Comparison of ENCODE assay signal across 8 cellular contexts in the genomic region with DNA sequence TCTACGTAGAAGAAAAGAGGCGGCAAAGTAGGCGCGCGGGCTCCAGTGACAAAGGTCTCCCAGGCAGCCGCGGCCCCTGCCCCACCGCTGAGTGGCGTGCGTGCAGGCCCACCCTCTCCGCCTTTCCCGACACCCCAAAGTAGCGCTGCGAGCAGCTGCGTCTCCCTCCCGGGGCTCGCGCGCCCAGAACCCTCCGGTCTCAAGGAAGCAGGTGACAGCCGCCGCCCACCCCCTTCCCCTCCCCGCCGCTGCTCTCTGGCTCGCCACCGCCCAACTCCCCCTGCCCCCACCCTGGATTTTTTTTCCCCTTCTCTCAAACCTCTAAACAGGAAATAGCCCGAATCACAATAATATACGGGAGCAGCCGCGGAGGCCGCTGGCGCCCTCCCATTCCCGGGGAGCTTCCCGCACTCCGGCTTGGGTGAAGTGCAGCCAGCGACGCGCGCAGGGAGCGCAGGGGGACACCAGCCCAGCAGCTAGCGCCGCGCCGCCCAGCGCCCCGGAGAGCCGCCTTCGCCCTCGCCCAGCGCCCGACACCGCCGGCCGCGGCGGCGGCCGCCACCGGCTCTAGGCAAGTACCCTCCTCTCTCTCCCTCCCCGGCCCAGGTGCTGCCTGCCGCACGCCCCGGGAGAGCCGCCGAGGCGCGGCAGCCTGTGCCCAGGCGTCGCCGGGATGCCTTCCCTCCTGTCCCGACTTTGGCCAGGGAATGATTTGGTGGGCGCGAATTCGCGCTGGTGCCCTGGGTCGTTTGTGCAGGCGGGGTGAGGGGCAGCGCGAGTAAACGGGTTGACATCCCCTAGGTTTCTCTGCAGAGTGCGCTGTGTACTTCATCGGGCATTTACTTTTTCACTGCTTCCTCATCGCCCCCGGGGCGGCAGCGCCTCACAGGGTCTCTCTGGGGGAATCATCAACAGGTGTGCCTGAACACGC. TPM values are rescaled to one million over a fixed set of nuclear protein-coding genes. Genes with fewer than 3 reads are reported as not detected.
DNase-seq lines count a peak whose midpoint lies in the region; ATAC-seq, FAIRE-seq and TF ChIP-seq lines count a peak whose summit lies in the region.

No MANE protein-coding gene starts in this region.

- peak overlapping the region; percentile 94 for H3K4me3 ChIP-seq in DOHH2 (ENCODE audit: low read length)
- H3K4me3 ChIP-seq in brain microvascular endothelial cell (ENCODE audit: low read depth, low read length), result peak overlapping the region; percentile 74
- peak overlapping the region; percentile 85 to 90 (median 85) for H3K4me3 ChIP-seq in skeletal muscle tissue (ENCODE audit: low read length in 3 of 3)

- peak overlapping the region; percentile 65 to 83 (median 80) for H3K9ac ChIP-seq in skeletal muscle tissue (ENCODE audit: low read depth in 1 of 3, low read length in 3 of 3)

- H3K4me1 ChIP-seq in DOHH2 (ENCODE audit: control insufficient read depth, low read length) (peaks cover 19% of the 10 kb centered on the region), skeletal muscle tissue (ENCODE audit: control insufficient read depth in 3 of 3, insufficient read depth in 3 of 3, low read length in 3 of 3) (peaks cover 9 to 13% (median 13%) of the 10 kb centered on the region in 3 donors)

- no peaks in the 10 kb centered on the region for H4K20me1 ChIP-seq in DOHH2 (ENCODE audit: control insufficient read depth, insufficient read depth, low read depth, low read length)

- no peaks in the 10 kb centered on the region for H3K79me2 ChIP-seq in DOHH2 (ENCODE audit: control insufficient read depth, low read length)

- H3K4me2 ChIP-seq in DOHH2 (ENCODE audit: low read length), result peak overlapping the region; percentile 85

- no peaks in the 10 kb centered on the region for H3K9me2 ChIP-seq in DOHH2 (replicated peaks; ENCODE audit: control insufficient read depth, low read length)

- peak; percentile 46 for TF ChIP-seq CTCF in DOHH2 (IDR thresholded peaks at IDR 0.05; ENCODE audit: low read depth, low read length, poor library complexity, severe bottlenecking)
- TF ChIP-seq CTCF in brain microvascular endothelial cell (IDR thresholded peaks at IDR 0.05; ENCODE audit: low read depth, low read length, missing control alignments), result no peak

- H3K27ac ChIP-seq in DOHH2 (ENCODE audit: low read depth, low read length) (peak overlapping the region; percentile 42), brain microvascular endothelial cell (peak overlapping the region; percentile 80), skeletal muscle tissue (ENCODE audit: low read depth, low read length) (peak overlapping the region; percentile 9)

- in situ Hi-C loops in brain microvascular endothelial cell (cut with HindIII; ENCODE audit: low pct_ligation_motif_present, low sequenced_read_pairs), result no loop called here

- H3K36me3 ChIP-seq in DOHH2 (ENCODE audit: control insufficient read depth, low read length) (no peaks in the 10 kb centered on the region), brain microvascular endothelial cell (replicated peaks) (no peaks in the 10 kb centered on the region), skeletal muscle tissue (ENCODE audit: control insufficient read depth in 3 of 3, insufficient read depth in 3 of 3, low read length in 3 of 3) (no peaks in the 10 kb centered on the region)

- no peaks in the 10 kb centered on the region; the same call in 1 of the 2 replicates for H3F3A ChIP-seq in DOHH2 (ENCODE audit: control insufficient read depth, insufficient read depth)

- peak; percentile 41 for DNase-seq in HTR-8/SVneo (ENCODE audit: insufficient read length, low spot score)
- DNase-seq in SK-N-DZ (ENCODE audit: low spot score), result peak; percentile 51
- peak; percentile 7 for DNase-seq in brain microvascular endothelial cell
- peak; percentile 51 for DNase-seq in iPS-NIHi7 (ENCODE audit: extremely low spot score)
- no peak for DNase-seq in RCC 7860 (ENCODE audit: low spot score)

- peaks cover 4% of the 10 kb centered on the region for H3K27me3 ChIP-seq in DOHH2 (ENCODE audit: control insufficient read depth, low read length)
- no peaks in the 10 kb centered on the region for H3K27me3 ChIP-seq in brain microvascular endothelial cell (replicated peaks)
- no peaks in the 10 kb centered on the region for H3K27me3 ChIP-seq in skeletal muscle tissue (ENCODE audit: control insufficient read depth in 3 of 3, insufficient read depth in 3 of 3, low read length in 3 of 3)

- ATAC-seq in GM21381 (IDR thresholded peaks at IDR 0.05; ENCODE audit: unreplicated experiment), result peak; percentile 70

- FAIRE-seq in HTR-8/SVneo (lab: Jason Lieb, UNC) (peak; percentile 9), RCC 7860 (lab: Jason Lieb, UNC) (no peak)

- H3K9me3 ChIP-seq in DOHH2 (ENCODE audit: control insufficient read depth, insufficient read depth, low read length) (no peaks in the 10 kb centered on the region), skeletal muscle tissue (ENCODE audit: control insufficient read depth in 3 of 3, low read length in 3 of 3) (no peaks in the 10 kb centered on the region)

RNA-seq across cellular contexts. Expression of a gene that starts 52.7 kb away (rescaled TPM):
- polyA plus RNA-seq in SK-N-DZ (2014; cell fraction: cytosol; rRNA removed), result 24.9 and 27.6 TPM in 2 replicates
- 32.5 and 52.7 TPM in 2 replicates for polyA plus RNA-seq in SK-N-DZ (2014; cell fraction: nucleus; rRNA removed)
- 17.2 TPM for total RNA-seq in skeletal muscle tissue

Comparison
In these comparisons a context has a peak if more than half of its experiments do, and no peak if none do; other contexts are left out.
1. H3K27ac ChIP-seq: peak in every context shown above with its lines; median percentile 80 in brain microvascular endothelial cell; 42 in DOHH2; 9 in skeletal muscle tissue.